In the genomic region with DNA sequence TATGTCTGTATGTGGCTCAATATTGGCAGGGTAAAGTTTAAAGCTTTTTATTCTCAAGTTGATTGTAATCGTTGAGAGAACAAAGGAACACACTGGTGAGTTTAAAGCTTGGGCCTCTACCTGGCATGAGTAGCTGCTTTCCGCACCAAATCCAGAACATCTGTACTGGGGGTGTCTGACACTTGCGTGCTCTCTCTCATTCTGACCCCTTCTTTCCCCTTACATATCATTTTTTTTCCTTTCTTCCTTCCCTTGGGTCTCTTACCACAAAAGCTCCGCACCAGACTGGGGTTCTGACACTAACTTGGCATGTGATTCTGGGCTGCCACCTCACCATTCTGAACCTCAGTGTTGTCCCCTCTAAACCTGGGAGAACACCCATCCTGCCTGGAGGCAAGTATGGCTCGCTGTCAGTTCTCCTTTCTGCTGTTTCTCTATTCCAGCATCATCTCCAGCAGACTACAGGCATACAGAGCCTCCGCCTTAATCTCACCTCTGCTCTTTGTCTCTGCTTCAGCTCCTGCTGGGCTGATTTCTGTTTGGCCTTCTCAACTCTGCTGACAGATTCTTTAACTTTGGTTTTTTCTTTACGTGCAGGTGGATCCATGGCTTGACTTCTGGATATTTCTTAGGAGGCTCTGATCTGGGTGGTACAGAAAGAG, we compare ENCODE assay signal across 6 cellular contexts. TPM values are rescaled to one million over a fixed set of nuclear protein-coding genes. Genes with fewer than 3 reads are reported as not detected.
DNase-seq lines count a peak whose midpoint lies in the region; ATAC-seq and TF ChIP-seq lines count a peak whose summit lies in the region.

No MANE protein-coding gene starts in this region.

- DNase-seq in adrenal gland = peak in 1 of 7 donors; percentile 6

- H3K9me3 ChIP-seq in adrenal gland (replicated peaks in 1 of 3) = no peaks in the 10 kb centered on the region
- no peaks in the 10 kb centered on the region for H3K9me3 ChIP-seq in mucosa of rectum (ENCODE audit: control insufficient read depth in 2 of 2, low read length in 2 of 2)

- peaks cover 4% of the 10 kb centered on the region for H3K79me2 ChIP-seq in ACC112 (ENCODE audit: control insufficient read depth, insufficient read depth, low read length, unreplicated experiment)

- H3K4me3 ChIP-seq in ACC112 (ENCODE audit: low read depth, low read length) (peak overlapping the region; percentile 98), adrenal gland (peak overlapping the region in 3 of 4 donors; percentile 50 to 95 (median 73)), mucosa of rectum (ENCODE audit: low read length in 2 of 2) (peak overlapping the region; percentile 68 to 92)

- 37 to 45% (median 41%) methylated on average over 7 of the region's 7 CpGs for WGBS in adrenal gland, 4 donors

- peaks cover 12% of the 10 kb centered on the region for H3K4me1 ChIP-seq in ACC112 (ENCODE audit: control insufficient read depth, insufficient read depth, low read length, unreplicated experiment)
- H3K4me1 ChIP-seq in adrenal gland (replicated peaks in 1 of 2) = peaks cover 0 to 19% of the 10 kb centered on the region in 2 donors
- H3K4me1 ChIP-seq in mucosa of rectum (ENCODE audit: control insufficient read depth in 2 of 2, insufficient read depth in 2 of 2, low read length in 2 of 2) = peaks cover 13 to 14% of the 10 kb centered on the region in 2 donors

- no peak for TF ChIP-seq POLR2A in adrenal gland (IDR thresholded peaks at IDR 0.05)

- peak overlapping the region; percentile 62 to 88 for H3K9ac ChIP-seq in mucosa of rectum (ENCODE audit: low read depth in 1 of 2, low read length in 2 of 2)

- TF ChIP-seq CTCF in adrenal gland (IDR thresholded peaks at IDR 0.05) = no peak

- intact Hi-C loops in adrenal gland (cut with DNase I) = no loop called here

- no peaks in the 10 kb centered on the region for H3K27me3 ChIP-seq in ACC112 (ENCODE audit: insufficient read depth, low read length)
- no peaks in the 10 kb centered on the region for H3K27me3 ChIP-seq in adrenal gland
- H3K27me3 ChIP-seq in mucosa of rectum (ENCODE audit: control insufficient read depth in 2 of 2, insufficient read depth in 2 of 2, low read length in 2 of 2) = no peaks in the 10 kb centered on the region

- peak; percentile 5 for ATAC-seq in HG03064 (IDR thresholded peaks at IDR 0.05; ENCODE audit: low read depth, unreplicated experiment)
- no peak for ATAC-seq in GM19351 (IDR thresholded peaks at IDR 0.05; ENCODE audit: unreplicated experiment)
- ATAC-seq in HG02885 (IDR thresholded peaks at IDR 0.05; ENCODE audit: poor library complexity, unreplicated experiment) = no peak

- H3K27ac ChIP-seq in ACC112 (ENCODE audit: low read depth, low read length) = peak overlapping the region; percentile 26; the same call in 1 of the 2 replicates
- H3K27ac ChIP-seq in adrenal gland = peak overlapping the region in 4 of 5 donors; percentile 34 to 99 (median 96)
- H3K27ac ChIP-seq in mucosa of rectum (ENCODE audit: low read depth in 2 of 2, low read length in 2 of 2) = peak overlapping the region; percentile 62 to 98

- H3K36me3 ChIP-seq in ACC112 (ENCODE audit: insufficient read depth, low read length) (no peaks in the 10 kb centered on the region), adrenal gland (replicated peaks in 1 of 2) (no peaks in the 10 kb centered on the region), mucosa of rectum (ENCODE audit: control insufficient read depth in 2 of 2, insufficient read depth in 2 of 2, low read length in 2 of 2) (no peaks in the 10 kb centered on the region)

- peak overlapping the region; percentile 77 for H2AFZ ChIP-seq in ACC112 (ENCODE audit: low read length, unreplicated experiment)

RNA-seq across cellular contexts. Expression of a gene that starts 0.9 kb away (rescaled TPM):
- total RNA-seq in adrenal gland = 10 to 100 TPM in 7 of 8 donors, 1 to 10 TPM in 1; 8.1 to 24.7 (median 19.0) TPM
- 10 to 100 TPM in 2 of 3 donors, 1 to 10 TPM in 1; 8.3 to 11.5 (median 10.9) TPM for polyA plus RNA-seq in adrenal gland

RNA-seq across cellular contexts. Expression of a gene that starts 1.1 kb away (rescaled TPM):
- 10 to 100 TPM in 6 of 8 donors, 1 to 10 TPM in 2; 4.5 to 23.5 (median 14.4) TPM for total RNA-seq in adrenal gland
- polyA plus RNA-seq in adrenal gland = 10 to 100 TPM; 16.0 to 23.1 (median 20.4) TPM

RNA-seq across cellular contexts. Expression of a gene that starts 30.3 kb away (rescaled TPM):
- 10 to 100 TPM in 4 of 8 donors, 1 to 10 TPM in 4; 7.6 to 17.4 (median 10.1) TPM for total RNA-seq in adrenal gland
- 10 to 100 TPM; 14.5 to 23.6 (median 20.8) TPM for polyA plus RNA-seq in adrenal gland

RNA-seq across cellular contexts. Expression of a gene that starts 31.3 kb away (rescaled TPM):
- total RNA-seq in adrenal gland = under 1 TPM in 1 of 8 donors, not detected in 7; 0.07 TPM
- polyA plus RNA-seq in adrenal gland = under 1 TPM in 2 of 3 donors, not detected in 1; 0.03 to 0.09 TPM

RNA-seq across cellular contexts. Expression of a gene that starts 49.0 kb away (rescaled TPM):
- total RNA-seq in adrenal gland = 10 to 100 TPM in 1 of 8 donors, 1 to 10 TPM in 7; 2.2 to 10.1 (median 6.9) TPM
- 10 to 100 TPM in 1 of 3 donors, 1 to 10 TPM in 2; 3.6 to 13.5 (median 6.9) TPM for polyA plus RNA-seq in adrenal gland

Comparison
In these comparisons a context has a peak if more than half of its experiments do, and no peak if none do; other contexts are left out.
1. H3K27ac ChIP-seq: peak in every context shown above with its lines; median percentile 96 in adrenal gland; 80 in mucosa of rectum; 26 in ACC112.